Comparison of ENCODE assay signal across 28 cellular contexts in genomic region chr9:948497-948896, GRCh38. TPM values are rescaled to one million over a fixed set of nuclear protein-coding genes. Genes with fewer than 3 reads are reported as not detected.
"Had no signal": no experiment of that assay in that cellular context is flagged by ENCODE, and none has a peak within 500 bp of the region (broad histone marks: within the 10 kb centered on the region; RNA-seq: fewer than 3 reads in every experiment).

No MANE protein-coding gene starts in this region.

- ATAC-seq: activated T-helper 17 cell treated with anti-CD3 and anti-CD28 coated beads, Interleukin-2, amount 50 U/mL, for 72 hours; PC-3; SK-N-SH treated with all-trans-retinoic acid at 6 μM for 48 hours had no signal

- H3K4me2 ChIP-seq: KMS-11 had no signal

- H3K27ac Mint-ChIP-seq: activated B cell treated with CpG ODN at 0.5 μM for 24 hours; activated CD4-positive, alpha-beta T cell treated with anti-CD3 and anti-CD28 coated beads, Interleukin-2, amount 10 ng/mL, durations not matched to agents 24 days and 14 days; activated naive CD4-positive, alpha-beta T cell treated with anti-CD3 and anti-CD28 coated beads for 36 hours; activated naive CD8-positive, alpha-beta T cell; activated T-helper 17 cell treated with anti-CD3 and anti-CD28 coated beads, Interleukin-2, amount 50 U/mL, for 72 hours had no signal

- H3K9me3 ChIP-seq: SJSA1 had no signal

- H3K36me3 Mint-ChIP-seq: activated naive CD8-positive, alpha-beta T cell had no signal

- H3K9ac ChIP-seq: KMS-11 had no signal

- H3K27ac ChIP-seq: brain microvascular endothelial cell, cardiac muscle cell, KMS-11, SJSA1 had no signal

- H3K36me3 ChIP-seq: brain microvascular endothelial cell, cardiac muscle cell, SJSA1 had no signal

- H3K4me3 Mint-ChIP-seq: activated B cell treated with CpG ODN at 0.5 μM for 24 hours; activated CD4-positive, alpha-beta T cell treated with anti-CD3 and anti-CD28 coated beads, Interleukin-2, amount 10 ng/mL, durations not matched to agents 24 days and 14 days; activated naive CD4-positive, alpha-beta T cell treated with anti-CD3 and anti-CD28 coated beads for 36 hours; activated naive CD8-positive, alpha-beta T cell; activated T-helper 17 cell treated with anti-CD3 and anti-CD28 coated beads, Interleukin-2, amount 50 U/mL, for 72 hours had no signal

- H3K4me1 ChIP-seq: SJSA1 had no signal

- DNase-seq: activated B cell treated with CpG ODN at 0.5 μM for 24 hours; activated CD4-positive, alpha-beta T cell treated with anti-CD3 and anti-CD28 coated beads for 1 hour; activated CD4-positive, alpha-beta T cell treated with anti-CD3 and anti-CD28 coated beads, Interleukin-2, amount 10 ng/mL, durations not matched to agents 24 days and 14 days; activated CD4-positive, alpha-beta T cell treated with anti-CD3 and anti-CD28 coated beads, Interleukin-2, amount 50 U/mL, for 48 hours; activated gamma-delta T cell; activated naive CD4-positive, alpha-beta T cell treated with anti-CD3 and anti-CD28 coated beads for 36 hours; activated T-cell treated with anti-CD3 and anti-CD28 coated beads for 4 hours; activated T-cell treated with anti-CD3 and anti-CD28 coated beads, Interleukin-2, amount 50 U/mL, for 48 hours; brain microvascular endothelial cell; NCI-H1092; NCI-H1417; NCI-H1694; NCI-H2081; NCI-H226; NCI-H69; PC-3; SHP77; SW 1271 had no signal

- H3K9me3 Mint-ChIP-seq: activated B cell treated with CpG ODN at 0.5 μM for 24 hours; activated CD4-positive, alpha-beta T cell treated with anti-CD3 and anti-CD28 coated beads, Interleukin-2, amount 10 ng/mL, durations not matched to agents 24 days and 14 days; activated naive CD4-positive, alpha-beta T cell treated with anti-CD3 and anti-CD28 coated beads for 36 hours; activated T-helper 17 cell treated with anti-CD3 and anti-CD28 coated beads, Interleukin-2, amount 50 U/mL, for 72 hours had no signal

- H3K4me1 Mint-ChIP-seq: activated B cell treated with CpG ODN at 0.5 μM for 24 hours; activated CD4-positive, alpha-beta T cell treated with anti-CD3 and anti-CD28 coated beads, Interleukin-2, amount 10 ng/mL, durations not matched to agents 24 days and 14 days; activated T-helper 17 cell treated with anti-CD3 and anti-CD28 coated beads, Interleukin-2, amount 50 U/mL, for 72 hours had no signal

- H3K27me3 ChIP-seq: brain microvascular endothelial cell, SJSA1 had no signal

- H3K4me3 ChIP-seq: cardiac muscle cell, SJSA1 had no signal

RNA-seq across cellular contexts. Expression of gene DMRT3, which starts 28.0 kb away (rescaled TPM):
- total RNA-seq: activated B cell treated with CpG ODN at 0.5 μM for 24 hours; activated CD4-positive, alpha-beta T cell treated with anti-CD3 and anti-CD28 coated beads, Interleukin-2, amount 10 ng/mL, durations not matched to agents 24 days and 14 days; activated CD8-positive, alpha-beta memory T cell treated with anti-CD3 and anti-CD28 coated beads for 36 hours; activated naive CD4-positive, alpha-beta T cell treated with anti-CD3 and anti-CD28 coated beads for 36 hours; activated T-helper 17 cell treated with anti-CD3 and anti-CD28 coated beads, Interleukin-2, amount 50 U/mL, for 72 hours; cardiac muscle cell; MCF 10A; NCI-H460; PC-3; SJSA1; T-helper 1 cell treated with Interleukin-12 subunit alpha and Interleukin-12 subunit beta and Interleukin-4 antibody, amounts not matched to agents 30 ng/mL and 1 ng/mL, for 36 hours had no signal
- polyA plus RNA-seq: cardiac muscle cell had no signal
